In genomic region chr4:160514126-160514525, GRCh38 we compare ENCODE assay signal across 27 cellular contexts.
"Had no signal": no experiment of that assay in that cellular context is flagged by ENCODE, and none has a peak within 500 bp of the region (broad histone marks: within the 10 kb centered on the region; RNA-seq: fewer than 3 reads in every experiment).

No MANE protein-coding gene starts in this region.

- H3K4me1 ChIP-seq: breast epithelium, esophagus squamous epithelium, pancreas, prostate gland, suprapubic skin, tibial artery had no signal

- H3K27me3 ChIP-seq: breast epithelium, esophagus squamous epithelium, neutrophil, pancreas, suprapubic skin, tibial artery had no signal

- H3K9me3 ChIP-seq: breast epithelium, esophagus squamous epithelium, neutrophil, pancreas, prostate gland, suprapubic skin, tibial artery had no signal

- DNase-seq: activated CD4-positive, alpha-beta T cell treated with anti-CD3 and anti-CD28 coated beads for 48 hours; activated CD4-positive, alpha-beta T cell treated with anti-CD3 and anti-CD28 coated beads, Interleukin-2, amount 50 U/mL, for 48 hours; activated CD8-positive, alpha-beta memory T cell treated with anti-CD3 and anti-CD28 coated beads for 24 hours; activated effector memory CD4-positive, alpha-beta T cell treated with Interleukin-2 at 50 U/mL for 16 hours; activated naive CD4-positive, alpha-beta T cell treated with Interleukin-2 at 50 U/mL for 16 hours; anterior cingulate cortex; central memory CD4-positive, alpha-beta T cell; endodermal cell; esophagus squamous epithelium; foreskin melanocyte; left cardiac atrium; left ventricle myocardium superior; naive B cell; nephron progenitor cell; pancreas; stimulated activated CD4-positive, alpha-beta T cell treated with anti-CD3 and anti-CD28 coated beads, Interleukin-15, amount 100 ng/mL, for 24 hours; stimulated activated CD4-positive, alpha-beta T cell treated with anti-CD3 and anti-CD28 coated beads, Interleukin-2, amount 100 ng/mL, for 24 hours; stimulated activated naive B cell treated with anti-CD40 and anti-IgM and Interleukin-4, amounts not matched to agents 10 μg/mL and 1 μg/mL and 100 μg/mL, for 72 hours; T-cell; tibial artery had no signal

- H3K36me3 ChIP-seq: breast epithelium, esophagus squamous epithelium, neutrophil, pancreas, prostate gland, suprapubic skin, tibial artery had no signal

- H3K4me1 Mint-ChIP-seq: endodermal cell; naive B cell; nephron progenitor cell; stimulated activated naive B cell treated with anti-CD40 and anti-IgM and Interleukin-4, amounts not matched to agents 10 μg/mL and 1 μg/mL and 100 μg/mL, for 72 hours; T-cell had no signal

- H3K27me3 Mint-ChIP-seq: activated naive CD8-positive, alpha-beta T cell; dendritic cell treated with granulocyte-macrophage colony-stimulating factor and Interleukin-4, amounts not matched to agents 40 ng/mL and 50 ng/mL, for 4 days; naive B cell; stimulated activated naive B cell treated with anti-CD40 and anti-IgM and Interleukin-4, amounts not matched to agents 10 μg/mL and 1 μg/mL and 100 μg/mL, for 72 hours; T-cell had no signal

- H3K36me3 Mint-ChIP-seq: activated naive CD8-positive, alpha-beta T cell; naive B cell; stimulated activated naive B cell treated with anti-CD40 and anti-IgM and Interleukin-4, amounts not matched to agents 10 μg/mL and 1 μg/mL and 100 μg/mL, for 72 hours; T-cell had no signal

- ATAC-seq: activated CD4-positive, CD25-positive, alpha-beta regulatory T cell treated with anti-CD3 and anti-CD28 coated beads, Interleukin-2, amount 50 U/mL, for 24 hours; left cardiac atrium; left ventricle myocardium superior; pancreas; stimulated activated naive B cell treated with anti-CD40 and anti-IgM and Interleukin-4, amounts not matched to agents 10 μg/mL and 1 μg/mL and 100 μg/mL, for 72 hours; T-cell had no signal

- H3K9me3 Mint-ChIP-seq: dendritic cell treated with granulocyte-macrophage colony-stimulating factor and Interleukin-4, amounts not matched to agents 40 ng/mL and 50 ng/mL, for 4 days; nephron progenitor cell; stimulated activated naive B cell treated with anti-CD40 and anti-IgM and Interleukin-4, amounts not matched to agents 10 μg/mL and 1 μg/mL and 100 μg/mL, for 72 hours had no signal

- H3K4me3 Mint-ChIP-seq: activated naive CD8-positive, alpha-beta T cell; dendritic cell treated with granulocyte-macrophage colony-stimulating factor and Interleukin-4, amounts not matched to agents 40 ng/mL and 50 ng/mL, for 4 days; endodermal cell; naive B cell; nephron progenitor cell; stimulated activated naive B cell treated with anti-CD40 and anti-IgM and Interleukin-4, amounts not matched to agents 10 μg/mL and 1 μg/mL and 100 μg/mL, for 72 hours; T-cell had no signal

- H3K27ac Mint-ChIP-seq: activated naive CD8-positive, alpha-beta T cell; dendritic cell treated with granulocyte-macrophage colony-stimulating factor and Interleukin-4, amounts not matched to agents 40 ng/mL and 50 ng/mL, for 4 days; endodermal cell; naive B cell; nephron progenitor cell; stimulated activated naive B cell treated with anti-CD40 and anti-IgM and Interleukin-4, amounts not matched to agents 10 μg/mL and 1 μg/mL and 100 μg/mL, for 72 hours; T-cell had no signal

- H3K4me3 ChIP-seq: breast epithelium, esophagus squamous epithelium, pancreas, prostate gland, suprapubic skin, tibial artery had no signal
